ENCODE assay signal across 12 cellular contexts in the genomic region with DNA sequence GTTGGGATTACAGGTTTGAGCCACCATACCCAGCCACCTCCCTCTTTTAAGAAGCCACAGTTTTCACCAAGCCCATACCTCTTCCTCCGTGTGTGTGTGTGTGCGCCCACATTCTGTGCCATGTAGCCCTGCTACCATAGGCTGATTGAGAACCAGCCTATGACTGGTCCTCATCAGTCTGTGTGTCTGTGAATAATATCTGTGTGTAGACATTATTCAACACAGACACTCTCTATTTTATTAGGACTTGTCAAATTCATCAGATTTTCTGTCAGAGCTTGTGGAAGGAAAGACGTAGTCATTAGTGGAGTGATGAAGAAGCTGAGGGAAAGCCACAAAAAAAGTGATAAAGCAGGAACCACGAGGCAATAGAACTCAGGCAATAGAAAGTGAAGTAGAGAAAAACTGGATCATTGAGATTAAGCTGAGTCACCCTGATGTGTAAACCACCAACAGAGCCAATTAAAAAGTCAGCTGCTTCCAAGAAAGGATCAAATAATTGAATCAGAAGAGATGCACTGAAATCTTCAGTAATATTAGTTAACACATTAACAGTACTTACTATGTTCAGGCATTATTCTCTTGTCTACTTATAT.
DNase-seq lines count a peak whose midpoint lies in the region; ATAC-seq and TF ChIP-seq lines count a peak whose summit lies in the region.
"Had no signal": no experiment of that assay in that cellular context is flagged by ENCODE, and none has a peak within 500 bp of the region (broad histone marks: within the 10 kb centered on the region; RNA-seq: fewer than 3 reads in every experiment).

No MANE protein-coding gene starts in this region.

- H3K4me2 ChIP-seq in mammary epithelial cell (ENCODE audit: insufficient read depth, low read depth, low read length): no peak overlapping the region

- no TSS peak for BruUV-seq in mammary epithelial cell (replicated peaks; lab: Mats Ljungman, UMichigan)

- CTCF ChIA-PET in mammary epithelial cell (lab: Charles Lee; ENCODE audit: low non-redundant PET): no interaction called here

- H3K36me3 Mint-ChIP-seq in nephron (ENCODE audit: low read depth): no peaks in the 10 kb centered on the region

- dilution Hi-C loops in mammary epithelial cell (cut with HindIII; ENCODE audit: low sequenced_read_pairs): no loop called here

- no peak overlapping the region for H3K4me3 ChIP-seq in mammary epithelial cell (replicated peaks in 1 of 3; ENCODE audit: insufficient read depth in 1 of 3, low read depth in 2 of 3, low read length in 3 of 3)
- H3K4me3 ChIP-seq: mucosa of descending colon had no signal

- H3K27me3 ChIP-seq in mammary epithelial cell (ENCODE audit: insufficient read depth, low read length): no peaks in the 10 kb centered on the region

- H3K4me1 ChIP-seq in mammary epithelial cell (ENCODE audit: insufficient read depth, low read length): peaks cover 6% of the 10 kb centered on the region

- peaks cover 42% of the 10 kb centered on the region for H3K4me1 Mint-ChIP-seq in nephron

- H4K20me1 ChIP-seq in mammary epithelial cell (ENCODE audit: insufficient read depth, low read length): no peaks in the 10 kb centered on the region

- no peak for TF ChIP-seq CTCF in mammary epithelial cell (conservative IDR thresholded peaks at IDR 0.05 in 1 of 2, IDR thresholded peaks at IDR 0.05 in 1 of 2; ENCODE audit: extremely low read depth in 1 of 2, insufficient read depth in 1 of 2, low read depth in 1 of 2, low read length in 2 of 2)
- TF ChIP-seq CTCF in nephron (IDR thresholded peaks at IDR 0.05; ENCODE audit: unreplicated experiment in 3 of 3): no peak

- intact Hi-C loops in mammary epithelial cell (cut with micrococcal nuclease): no loop called here

- no peak for ATAC-seq in HG02970 (IDR thresholded peaks at IDR 0.05; ENCODE audit: low FRiP score, unreplicated experiment)
- ATAC-seq: mucosa of descending colon had no signal

- 53% methylated on average over 4 of the region's 4 CpGs for WGBS in mammary epithelial cell (ENCODE audit: low coverage, missing lambda C conversion rate)

- DNase-seq in Daoy (ENCODE audit: low read depth) (peak; percentile 25), LHCN-M2 (ENCODE audit: low read depth) (peak; percentile 29), mammary epithelial cell (peak; percentile 75), NCI-H524 treated with DMSO at 0.1 percent for 48 hours (lab: John Stamatoyannopoulos, UW) (no peak), NCI-H1694 treated with DMSO at 0.1 percent for 48 hours (lab: John Stamatoyannopoulos, UW) (no peak), caudate nucleus (lab: John Stamatoyannopoulos, UW) (no peak)
- DNase-seq: activated CD4-positive, alpha-beta T cell treated with anti-CD3 and anti-CD28 coated beads for 48 hours; activated gamma-delta T cell; mucosa of descending colon; stimulated activated CD8-positive, alpha-beta memory T cell treated with anti-CD3 and anti-CD28 coated beads, Interleukin-4, amount 100 ng/mL, for 48 hours had no signal

- H3K79me2 ChIP-seq in mammary epithelial cell (ENCODE audit: insufficient read depth, low read length): no peaks in the 10 kb centered on the region

- H3K27ac ChIP-seq in mammary epithelial cell (ENCODE audit: insufficient read depth, low read depth, low read length) (no peak overlapping the region), caudate nucleus (ENCODE audit: low read depth, low read length) (no peak overlapping the region)

- no peak overlapping the region for H3K9ac ChIP-seq in mammary epithelial cell (ENCODE audit: insufficient read depth, low read length)

- in situ Hi-C loops in mammary epithelial cell (cut with MboI; ENCODE audit: low sequenced_read_pairs in 2 of 2): no loop called here

- no peaks in the 10 kb centered on the region for H3K9me3 ChIP-seq in mammary epithelial cell (replicated peaks; ENCODE audit: insufficient read depth, low read length)
- H3K9me3 ChIP-seq: mucosa of descending colon had no signal

- H3K9me3 Mint-ChIP-seq in nephron: peaks cover 2% of the 10 kb centered on the region

- H3K4me3 Mint-ChIP-seq in nephron: peak overlapping the region in 1 of 3 experiments; percentile 9

- peak overlapping the region; percentile 58 to 80 (median 66) for H3K27ac Mint-ChIP-seq in nephron

- H3K27me3 Mint-ChIP-seq in nephron (ENCODE audit: low read depth): no peaks in the 10 kb centered on the region

- peak overlapping the region; percentile 60 for H2AFZ ChIP-seq in mammary epithelial cell (ENCODE audit: low read depth, low read length)

- H3K36me3 ChIP-seq in mammary epithelial cell (ENCODE audit: insufficient read depth, low read length): no peaks in the 10 kb centered on the region

Comparison
In these comparisons a context has a peak if more than half of its experiments do, and no peak if none do; other contexts are left out.
1. DNase-seq: peak in Daoy (single experiment), LHCN-M2 (single experiment) and mammary epithelial cell (single experiment); none in NCI-H524 treated with DMSO at 0.1 percent for 48 hours (single experiment), NCI-H1694 treated with DMSO at 0.1 percent for 48 hours (single experiment) and caudate nucleus (0 of 61).